7 cellular contexts compared by ENCODE assay signal in genomic region chr5:2773327-2773726, GRCh38. TPM values are rescaled to one million over a fixed set of nuclear protein-coding genes. Genes with fewer than 3 reads are reported as not detected.
"Had no signal": no experiment of that assay in that cellular context is flagged by ENCODE, and none has a peak within 500 bp of the region (broad histone marks: within the 10 kb centered on the region; RNA-seq: fewer than 3 reads in every experiment).

No MANE protein-coding gene starts in this region.

- H3K4me3 ChIP-seq: K562 had no signal

- H3K4me3 Mint-ChIP-seq: IgD-negative memory B cell had no signal

- ATAC-seq: HepG2, K562 had no signal

- H3K27me3 Mint-ChIP-seq: IgD-negative memory B cell had no signal

- DNase-seq: IMR-90, KBM-7 had no signal

- H3K4me1 Mint-ChIP-seq: IgD-negative memory B cell had no signal

- FAIRE-seq: HepG2, HTR-8/SVneo, K562 had no signal

- H3K27ac Mint-ChIP-seq: IgD-negative memory B cell had no signal

- H3K36me3 Mint-ChIP-seq: IgD-negative memory B cell had no signal

- H3K27ac ChIP-seq: HL-60 had no signal

RNA-seq across cellular contexts. Expression of gene IRX2, which starts 21.9 kb away (rescaled TPM):
- total RNA-seq: HepG2 had no signal
- polyA plus RNA-seq: HepG2, IgD-negative memory B cell, K562 had no signal
